1 cellular context compared by ENCODE assay signal in the genomic region with DNA sequence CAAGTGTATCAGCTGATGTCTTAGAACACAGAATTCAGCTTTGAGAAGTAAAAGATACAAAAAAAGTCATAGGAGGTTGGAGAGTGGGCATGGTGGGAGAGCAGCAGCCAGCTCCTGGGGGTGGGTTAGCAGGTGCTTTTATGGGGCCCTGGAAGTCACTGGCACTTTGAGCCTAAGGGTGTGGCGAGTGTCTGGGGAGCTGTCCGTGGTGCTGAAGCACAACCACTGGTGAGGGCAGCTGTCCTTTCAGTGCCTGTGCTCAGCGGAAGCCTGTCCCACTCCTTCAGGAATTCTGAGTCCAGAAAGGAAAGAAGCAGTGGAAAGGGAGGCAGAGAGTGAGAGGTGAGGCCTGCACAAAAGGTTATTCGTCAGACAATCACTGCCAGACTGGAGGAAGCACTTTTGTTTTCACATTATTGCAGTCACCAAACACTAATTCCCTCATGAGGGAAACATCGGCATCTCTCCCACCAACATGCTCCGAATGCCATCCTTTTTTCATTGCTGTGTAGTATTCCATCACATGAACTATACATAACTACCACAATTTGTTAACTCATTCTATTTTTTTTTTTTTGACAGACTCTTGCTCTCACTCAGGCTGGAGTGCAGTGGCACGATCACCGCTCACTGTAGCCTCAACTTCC.
TF ChIP-seq lines count a peak whose summit lies in the region.

No MANE protein-coding gene starts in this region.

TF ChIP-seq in K562, 482 proteins besides CTCF, POLR2A, EP300 and RAD21 (continued from another document):
- no peak for TF ChIP-seq RBFOX2 (IDR thresholded peaks at IDR 0.05; ENCODE audit: low read depth, low read length)
- TF ChIP-seq THRAP3 (IDR thresholded peaks at IDR 0.05; ENCODE audit: borderline replicate concordance): no peak
- 0 out of 4 replicates have a peak, but pooled peaks of 1 of the 2 experiments have one; percentile 32 for TF ChIP-seq FOXA3 (CRISPR knock-in tag; conservative IDR thresholded peaks at IDR 0.05 in 1 of 2, IDR thresholded peaks at IDR 0.05 in 1 of 2)
- peak; percentile 95 for TF ChIP-seq MIER1 (IDR thresholded peaks at IDR 0.05; ENCODE audit: low read depth)
- TF ChIP-seq NONO (IDR thresholded peaks at IDR 0.05; ENCODE audit: low read depth in 2 of 2, low read length in 1 of 2): no peak
- TF ChIP-seq, protein P1, sequence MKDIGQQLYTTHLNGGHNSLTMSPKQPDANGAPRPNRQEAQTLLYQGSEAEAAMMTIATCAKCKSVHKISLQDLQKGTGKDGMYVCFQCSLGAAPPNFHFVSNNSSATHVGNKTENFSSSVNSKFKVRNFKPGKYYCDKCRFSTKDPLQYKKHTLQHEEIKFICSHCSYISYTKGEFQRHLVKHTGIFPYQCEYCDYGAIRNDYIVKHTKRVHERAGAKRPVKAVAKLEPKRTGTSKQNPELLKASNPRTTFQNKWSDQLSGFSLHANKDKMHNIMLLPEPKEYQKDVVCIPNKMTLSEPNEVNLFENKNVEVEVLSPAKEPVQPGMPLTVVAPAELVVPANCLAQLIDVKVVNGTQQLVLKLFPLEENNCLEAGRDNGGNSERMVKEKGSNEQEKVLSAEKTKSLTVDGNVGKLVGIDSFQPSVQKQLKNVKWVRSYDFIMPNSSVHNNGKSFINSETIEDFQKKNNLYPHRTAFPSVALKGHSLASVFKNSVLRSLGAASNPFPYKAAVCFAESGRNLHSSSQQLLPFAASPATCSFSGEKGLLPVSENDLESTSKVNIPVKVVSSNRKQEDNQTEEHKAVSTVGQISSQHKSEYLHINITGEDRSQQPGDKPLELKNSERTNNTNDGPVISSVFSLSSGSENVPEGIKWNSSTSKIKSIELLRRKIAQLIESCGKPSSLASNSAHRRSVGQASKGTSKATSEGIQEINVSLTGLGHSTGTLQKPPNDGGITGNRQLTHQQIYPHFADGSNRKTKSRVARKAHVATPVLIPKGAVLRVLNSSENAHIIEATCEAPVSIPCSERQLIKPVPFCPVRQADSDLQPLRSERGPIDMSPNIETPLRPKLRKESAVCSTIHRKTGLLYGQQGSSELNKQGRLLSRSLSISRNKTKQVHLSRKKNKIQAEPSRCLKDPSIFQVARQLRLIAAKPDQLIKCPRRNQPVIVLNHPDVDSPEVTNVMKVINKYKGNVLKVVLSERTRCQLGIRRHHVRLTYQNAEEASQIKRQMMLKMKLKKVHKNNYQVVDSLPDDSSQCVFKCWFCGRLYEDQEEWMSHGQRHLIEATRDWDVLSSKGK (CRISPR knock-in tag; IDR thresholded peaks at IDR 0.05): no peak
- TF ChIP-seq, protein P2, sequence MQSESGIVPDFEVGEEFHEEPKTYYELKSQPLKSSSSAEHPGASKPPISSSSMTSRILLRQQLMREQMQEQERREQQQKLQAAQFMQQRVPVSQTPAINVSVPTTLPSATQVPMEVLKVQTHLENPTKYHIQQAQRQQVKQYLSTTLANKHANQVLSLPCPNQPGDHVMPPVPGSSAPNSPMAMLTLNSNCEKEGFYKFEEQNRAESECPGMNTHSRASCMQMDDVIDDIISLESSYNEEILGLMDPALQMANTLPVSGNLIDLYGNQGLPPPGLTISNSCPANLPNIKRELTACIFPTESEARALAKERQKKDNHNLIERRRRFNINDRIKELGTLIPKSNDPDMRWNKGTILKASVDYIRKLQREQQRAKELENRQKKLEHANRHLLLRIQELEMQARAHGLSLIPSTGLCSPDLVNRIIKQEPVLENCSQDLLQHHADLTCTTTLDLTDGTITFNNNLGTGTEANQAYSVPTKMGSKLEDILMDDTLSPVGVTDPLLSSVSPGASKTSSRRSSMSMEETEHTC (IDR thresholded peaks at IDR 0.05): no peak
- TF ChIP-seq PRMT5 (CRISPR knock-in tag; IDR thresholded peaks at IDR 0.05): peak; percentile 90
- TF ChIP-seq ASH1L (IDR thresholded peaks at IDR 0.05; ENCODE audit: borderline replicate concordance, low read depth, partially characterized antibody): no peak
- TF ChIP-seq MAFG (tag; conservative IDR thresholded peaks at IDR 0.05): no peak
- no peak for TF ChIP-seq RBM15 (IDR thresholded peaks at IDR 0.05; ENCODE audit: insufficient read depth, low read length)
- TF ChIP-seq, protein P3, sequence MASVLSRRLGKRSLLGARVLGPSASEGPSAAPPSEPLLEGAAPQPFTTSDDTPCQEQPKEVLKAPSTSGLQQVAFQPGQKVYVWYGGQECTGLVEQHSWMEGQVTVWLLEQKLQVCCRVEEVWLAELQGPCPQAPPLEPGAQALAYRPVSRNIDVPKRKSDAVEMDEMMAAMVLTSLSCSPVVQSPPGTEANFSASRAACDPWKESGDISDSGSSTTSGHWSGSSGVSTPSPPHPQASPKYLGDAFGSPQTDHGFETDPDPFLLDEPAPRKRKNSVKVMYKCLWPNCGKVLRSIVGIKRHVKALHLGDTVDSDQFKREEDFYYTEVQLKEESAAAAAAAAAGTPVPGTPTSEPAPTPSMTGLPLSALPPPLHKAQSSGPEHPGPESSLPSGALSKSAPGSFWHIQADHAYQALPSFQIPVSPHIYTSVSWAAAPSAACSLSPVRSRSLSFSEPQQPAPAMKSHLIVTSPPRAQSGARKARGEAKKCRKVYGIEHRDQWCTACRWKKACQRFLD (CRISPR knock-in tag; IDR thresholded peaks at IDR 0.05): no peak
- no peak for TF ChIP-seq ZNF644 (tag; IDR thresholded peaks at IDR 0.05; ENCODE audit: low read depth)
- no peak for TF ChIP-seq ZNF354B (CRISPR knock-in tag; IDR thresholded peaks at IDR 0.05)
- TF ChIP-seq E2F6 (IDR thresholded peaks at IDR 0.05; ENCODE audit: borderline replicate concordance in 1 of 2, extremely low read depth in 1 of 2, insufficient read depth in 1 of 2, insufficient read length in 1 of 2, low read depth in 1 of 2, low read length in 1 of 2, poor library complexity in 1 of 2, severe bottlenecking in 1 of 2): no peak
- no peak for TF ChIP-seq MECOM (CRISPR knock-in tag; IDR thresholded peaks at IDR 0.05)
- no peak for TF ChIP-seq ZNF184 (CRISPR knock-in tag; IDR thresholded peaks at IDR 0.05)
- peak; percentile 31; the same call in 1 of the 2 replicates for TF ChIP-seq CREM (IDR thresholded peaks at IDR 0.05; ENCODE audit: low read depth)
- peak; percentile 38; the same call in 1 of the 2 replicates for TF ChIP-seq HDAC2 (IDR thresholded peaks at IDR 0.05)
